In the genomic region with DNA sequence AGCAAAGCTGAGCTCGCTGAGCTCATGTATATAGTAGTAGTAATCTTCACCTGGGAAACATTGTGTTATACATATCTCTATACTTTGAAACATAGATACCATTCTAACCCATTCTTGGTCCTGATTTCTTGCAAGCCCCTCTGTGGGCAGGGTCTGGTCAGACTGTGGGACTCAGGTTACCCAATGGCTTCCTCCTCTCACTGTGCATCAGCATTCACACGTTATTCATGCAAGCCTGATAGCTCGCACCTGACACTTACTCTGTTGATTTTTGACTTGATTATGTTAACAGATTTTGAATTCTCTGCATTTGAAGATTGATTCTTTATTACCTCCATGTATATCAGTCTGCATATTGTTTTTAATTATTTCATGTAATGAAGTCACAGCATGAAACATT, we compare ENCODE assay signal across 9 cellular contexts. TPM values are rescaled to one million over a fixed set of nuclear protein-coding genes. Genes with fewer than 3 reads are reported as not detected.
"Had no signal": no experiment of that assay in that cellular context is flagged by ENCODE, and none has a peak within 500 bp of the region (broad histone marks: within the 10 kb centered on the region; RNA-seq: fewer than 3 reads in every experiment).

No MANE protein-coding gene starts in this region.

- ATAC-seq: K562 had no signal

- FAIRE-seq: HTR-8/SVneo, K562 had no signal

- H3K27ac ChIP-seq: HL-60 had no signal

- H3K4me3 ChIP-seq: K562 had no signal

- DNase-seq: IMR-90, KBM-7, KG1 had no signal

RNA-seq across cellular contexts. Expression of a gene that starts 1.3 kb away (rescaled TPM):
- total RNA-seq: HT-29, HT1080, IMR-90, K562 had no signal
- polyA plus RNA-seq: IgD-negative memory B cell, IMR-90 had no signal

RNA-seq across cellular contexts. Expression of a gene that starts 24.3 kb away (rescaled TPM):
- total RNA-seq: IMR-90 had no signal
- polyA plus RNA-seq: IMR-90 had no signal
